7 cellular contexts compared by ENCODE assay signal in genomic region chr7:47536705-47537611, GRCh38. TPM values are rescaled to one million over a fixed set of nuclear protein-coding genes. Genes with fewer than 3 reads are reported as not detected.
A peak's percentile ranks its signal among the peaks of the same experiment; 100 is the strongest.
DNase-seq lines count a peak whose midpoint lies in the region; ATAC-seq, FAIRE-seq and TF ChIP-seq lines count a peak whose summit lies in the region.

No MANE protein-coding gene starts in this region.

- H2BK5ac ChIP-seq in H1 (ENCODE audit: low read depth, low read length): peak overlapping the region; percentile 54; the same call in 1 of the 2 replicates

- POLR2A ChIA-PET in H1 (lab: Charles Lee; ENCODE audit: partially characterized antibody): interaction anchor here (1.0 to 2.0 kb wide), 2 partner anchors 45 to 136 kb away, joined by 3 to 6 read pairs; partner anchors contain the start of gene TNS3

- no peak for TF ChIP-seq EP300 in H1 (IDR thresholded peaks at IDR 0.05; ENCODE audit: borderline replicate concordance in 1 of 2, low read depth in 2 of 2, low read length in 2 of 2)
- TF ChIP-seq EP300 in tibial nerve (IDR thresholded peaks at IDR 0.05): peak in 1 of 2 donors; percentile 55

- peak overlapping the region in 2 of 4 experiments; percentile 33 to 49; a peak in 4 of 7 replicates for H3K9ac ChIP-seq in H1 (replicated peaks in 1 of 4; ENCODE audit: extremely low read depth in 1 of 4, low read depth in 3 of 4, low read length in 3 of 4)

- ATAC-seq in lower lobe of right lung (peak; percentile 64 to 71), GM19452 (IDR thresholded peaks at IDR 0.05; ENCODE audit: unreplicated experiment) (no peak)

- peak overlapping the region; percentile 95 for H3K23ac ChIP-seq in H1 (ENCODE audit: insufficient read length)

- peak overlapping the region; percentile 98 for H4K91ac ChIP-seq in H1 (replicated peaks; ENCODE audit: insufficient read length, low read length)

- H3K9me3 ChIP-seq in H1 (ENCODE audit: insufficient read depth in 2 of 2, low read depth in 1 of 2, low read length in 1 of 2): peaks cover 0 to 3% of the 10 kb centered on the region in 2 experiments; a peak in 1 of 4 replicates
- no peaks in the 10 kb centered on the region for H3K9me3 ChIP-seq in lower lobe of right lung
- H3K9me3 ChIP-seq in tibial nerve: no peaks in the 10 kb centered on the region

- peak overlapping the region; percentile 94 to 100 for H3K4me2 ChIP-seq in H1 (ENCODE audit: insufficient read depth in 1 of 2, low read depth in 2 of 2, low read length in 2 of 2)

- CTCF ChIA-PET in H1 (lab: Charles Lee; ENCODE audit: partially characterized antibody): interaction anchor here (0.6 to 3.5 kb wide), 10 partner anchors 8 to 282 kb away, joined by 3 to 20 read pairs (median 4); no protein-coding TSS in a partner anchor

- TF ChIP-seq CTCF in H1 (IDR thresholded peaks at IDR 0.05; ENCODE audit: control extremely low read depth in 1 of 3, insufficient read depth in 1 of 3, low read depth in 1 of 3, low read length in 3 of 3) (no peak), lower lobe of right lung (IDR thresholded peaks at IDR 0.05) (no peak), tibial nerve (IDR thresholded peaks at IDR 0.05) (no peak)

- TF ChIP-seq RAD21 in H1 (IDR thresholded peaks at IDR 0.05 in 1 of 2, conservative IDR thresholded peaks at IDR 0.05 in 1 of 2; ENCODE audit: low read depth in 2 of 2, low read length in 2 of 2): no peak

- H3K79me1 ChIP-seq in H1 (ENCODE audit: low read depth, low read length): peaks cover 9% of the 10 kb centered on the region

- H3K23me2 ChIP-seq in H1 (ENCODE audit: low read depth, low read length): peaks cover 11% of the 10 kb centered on the region

- peak overlapping the region; percentile 49 to 66 (median 56) for H3K4me3 ChIP-seq in H1 (ENCODE audit: extremely low read depth in 1 of 4, insufficient read depth in 2 of 4, low read depth in 3 of 4, low read length in 4 of 4)
- H3K4me3 ChIP-seq in lower lobe of right lung: peak overlapping the region; percentile 55
- peak overlapping the region; percentile 37 to 64 (median 49) for H3K4me3 ChIP-seq in tibial nerve

- H3K36me3 ChIP-seq in H1 (ENCODE audit: control insufficient read depth in 2 of 4, insufficient read depth in 4 of 4, low read length in 3 of 4) (no peaks in the 10 kb centered on the region), lower lobe of right lung (no peaks in the 10 kb centered on the region), tibial nerve (no peaks in the 10 kb centered on the region)

- H2AFZ ChIP-seq in H1 (ENCODE audit: low read length): no peak overlapping the region

- no peak overlapping the region for H2BK20ac ChIP-seq in H1 (ENCODE audit: low read length)

- no peak for FAIRE-seq in H1 (lab: Jason Lieb, UNC)
- no peak for FAIRE-seq in GM12892 (lab: Jason Lieb, UNC)

- peak overlapping the region; percentile 88 for H3K18ac ChIP-seq in H1 (ENCODE audit: extremely low read depth, low read length)

- H2BK15ac ChIP-seq in H1 (ENCODE audit: low read length): peak overlapping the region; percentile 97

- peaks cover 0 to 18% of the 10 kb centered on the region in 2 experiments; a peak in 2 of 4 replicates for H3K79me2 ChIP-seq in H1 (ENCODE audit: control insufficient read depth in 1 of 2, insufficient read depth in 2 of 2, low read length in 2 of 2)

- 15% methylated on average over 60 of the region's 94 CpGs; no CpG with 5 or more reads in 1 of the 2 experiments for WGBS in H1 (ENCODE audit: extremely low coverage in 1 of 2, insufficient coverage in 1 of 2, insufficient read length in 1 of 2, insufficient replicate concordance in 2 of 2, low coverage in 1 of 2, low lambda C conversion rate in 2 of 2, missing lambda C conversion rate in 1 of 2), 2 experiments
- WGBS in tibial nerve, 2 donors: 13 to 17% methylated on average over 31 to 76 of the region's 94 CpGs

- TF ChIP-seq POLR2A in H1 (IDR thresholded peaks at IDR 0.05; ENCODE audit: control extremely low read depth in 1 of 2, low read depth in 2 of 2, low read length in 2 of 2) (no peak), tibial nerve (IDR thresholded peaks at IDR 0.05) (no peak), GM12892 (IDR thresholded peaks at IDR 0.05; ENCODE audit: low read depth, low read length) (no peak)

- H3K27ac ChIP-seq in H1 (ENCODE audit: low read depth, low read length) (no peak overlapping the region), lower lobe of right lung (peak overlapping the region; percentile 39), tibial nerve (peak overlapping the region in 3 of 4 donors; percentile 61 to 79 (median 72))

- H3K27me3 ChIP-seq in H1 (replicated peaks in 1 of 4; ENCODE audit: control insufficient read depth in 3 of 4, extremely low read depth in 1 of 4, insufficient read depth in 3 of 4, low read length in 3 of 4) (peaks cover 0 to 14% (median 12%) of the 10 kb centered on the region in 4 experiments; a peak in 5 of 7 replicates), lower lobe of right lung (ENCODE audit: low read depth) (no peaks in the 10 kb centered on the region), tibial nerve (no peaks in the 10 kb centered on the region)

- H3K4me1 ChIP-seq in H1 (replicated peaks in 1 of 4; ENCODE audit: control insufficient read depth in 3 of 4, insufficient read depth in 4 of 4, low read length in 3 of 4): peaks cover 13 to 28% (median 19%) of the 10 kb centered on the region in 4 experiments
- peaks cover 23% of the 10 kb centered on the region for H3K4me1 ChIP-seq in lower lobe of right lung
- peaks cover 0 to 67% (median 30%) of the 10 kb centered on the region in 4 donors for H3K4me1 ChIP-seq in tibial nerve

- H3K4ac ChIP-seq in H1 (replicated peaks; ENCODE audit: insufficient read length, low read depth, low read length): peak overlapping the region; percentile 94

- H4K5ac ChIP-seq in H1 (ENCODE audit: insufficient read length, low read depth, low read length): peak overlapping the region; percentile 52

- H4K20me1 ChIP-seq in H1 (replicated peaks in 1 of 2; ENCODE audit: control insufficient read depth in 1 of 2, insufficient read depth in 2 of 2, low read length in 2 of 2): peaks cover 2 to 9% of the 10 kb centered on the region in 2 experiments

- peak; percentile 15 for DNase-seq in NCI-H510A (lab: John Stamatoyannopoulos, UW)
- DNase-seq in H1 (ENCODE audit: low read depth in 1 of 2, low spot score in 2 of 2): no peak
- DNase-seq in lower lobe of right lung: peak; percentile 63
- DNase-seq in tibial nerve (ENCODE audit: low spot score in 2 of 2): peak; percentile 40 to 45
- DNase-seq in effector CD4-positive, alpha-beta T cell: no peak
- no peak for DNase-seq in GM12892 (ENCODE audit: insufficient read length)

- H2BK12ac ChIP-seq in H1 (ENCODE audit: low read depth, low read length): peak overlapping the region; percentile 95; the same call in 1 of the 2 replicates

- H4K8ac ChIP-seq in H1 (ENCODE audit: extremely low read depth, insufficient read depth, low read length): peak overlapping the region; percentile 88

- H3K56ac ChIP-seq in H1 (replicated peaks; ENCODE audit: insufficient read length, low read depth, low read length): no peak overlapping the region

- peak overlapping the region; percentile 19 for H3K14ac ChIP-seq in H1 (ENCODE audit: insufficient read length)

- peak overlapping the region; percentile 66 for H2AK5ac ChIP-seq in H1 (ENCODE audit: low read depth, low read length)

- peak overlapping the region; percentile 77 for H2BK120ac ChIP-seq in H1 (replicated peaks; ENCODE audit: low read depth, low read length)

- intact Hi-C loops in lower lobe of right lung (cut with DNase I): no loop called here

TF ChIP-seq in H1, 55 proteins besides CTCF, POLR2A, EP300 and RAD21 (continues in another document):
- no peak for TF ChIP-seq BACH1 (IDR thresholded peaks at IDR 0.05; ENCODE audit: low read length)
- no peak for TF ChIP-seq HDAC6 (IDR thresholded peaks at IDR 0.05; ENCODE audit: low read depth, low read length)
- TF ChIP-seq SIN3A (conservative IDR thresholded peaks at IDR 0.05 in 1 of 2, IDR thresholded peaks at IDR 0.05 in 1 of 2; ENCODE audit: low read depth in 1 of 2, low read length in 2 of 2): peak in 1 of 2 experiments; percentile 24; a peak in 1 of 4 replicates
- peak; percentile 29 for TF ChIP-seq CTBP2 (IDR thresholded peaks at IDR 0.05; ENCODE audit: borderline replicate concordance, insufficient read depth, insufficient read length, low read length)
- peak; percentile 13; the same call in 1 of the 2 replicates for TF ChIP-seq RBBP5 (IDR thresholded peaks at IDR 0.05; ENCODE audit: borderline replicate concordance, low read depth, low read length)
- peak; percentile 42; the same call in 1 of the 2 replicates for TF ChIP-seq MAX (IDR thresholded peaks at IDR 0.05)
- no peak for TF ChIP-seq USF2 (IDR thresholded peaks at IDR 0.05; ENCODE audit: low read length)

RNA-seq across cellular contexts. Expression of gene TNS3, which starts 45.0 kb away (rescaled TPM):
- 24.2 TPM in 2 replicates for total RNA-seq in H1 (2021; fragmentation: NEBNext Ultra II Directional; extraction: Animal tissue kit (Norgen Biotek cat#: 25700))
- 11.9 and 14.7 TPM in 2 replicates for polyA plus RNA-seq in H1 (2011; rRNA removed)
- 11.5 TPM for polyA plus RNA-seq in H1 (2011; cell fraction: cytosol; rRNA removed)
- polyA plus RNA-seq in H1 (2011; cell fraction: nucleus; rRNA removed): 24.3 TPM
- polyA plus RNA-seq in H1 (2012, experiment 1 of 2): 12.6 to 15.2 TPM (median 13.6 TPM) in 4 replicates
- 7.5 TPM for polyA plus RNA-seq in H1 (2012, experiment 2 of 2)
- polyA plus RNA-seq in H1 (2013, experiment 1 of 2): 6.6 TPM
- 6.0 TPM for polyA plus RNA-seq in H1 (2013, experiment 2 of 2)
- 54.4 and 72.3 TPM in 2 replicates for polyA minus RNA-seq in H1 (2011; rRNA and poly(A)+ RNA removed)
- 17.2 TPM for polyA minus RNA-seq in H1 (2011; cell fraction: cytosol; rRNA and poly(A)+ RNA removed)
- polyA minus RNA-seq in H1 (2011; cell fraction: nucleus; rRNA and poly(A)+ RNA removed): 43.9 TPM
- 174 TPM for total RNA-seq in lower lobe of right lung
- total RNA-seq in tibial nerve: 100 to 1,000 TPM; 118 to 142 (median 133) TPM
- polyA plus RNA-seq in GM12892 (2012; ENCODE audit: missing spikeins): 2.6 TPM

Comparison
In these comparisons a context has a peak if more than half of its experiments do, and no peak if none do; other contexts are left out.
1. DNase-seq: peak in NCI-H510A (single experiment), lower lobe of right lung (single experiment) and tibial nerve (2 of 2); none in H1 (0 of 2), effector CD4-positive, alpha-beta T cell (single experiment) and GM12892 (single experiment).
2. Peak in every context shown above with its lines, with median percentiles within 50 percentile points of each other: H3K4me3 ChIP-seq.